In the genomic region with DNA sequence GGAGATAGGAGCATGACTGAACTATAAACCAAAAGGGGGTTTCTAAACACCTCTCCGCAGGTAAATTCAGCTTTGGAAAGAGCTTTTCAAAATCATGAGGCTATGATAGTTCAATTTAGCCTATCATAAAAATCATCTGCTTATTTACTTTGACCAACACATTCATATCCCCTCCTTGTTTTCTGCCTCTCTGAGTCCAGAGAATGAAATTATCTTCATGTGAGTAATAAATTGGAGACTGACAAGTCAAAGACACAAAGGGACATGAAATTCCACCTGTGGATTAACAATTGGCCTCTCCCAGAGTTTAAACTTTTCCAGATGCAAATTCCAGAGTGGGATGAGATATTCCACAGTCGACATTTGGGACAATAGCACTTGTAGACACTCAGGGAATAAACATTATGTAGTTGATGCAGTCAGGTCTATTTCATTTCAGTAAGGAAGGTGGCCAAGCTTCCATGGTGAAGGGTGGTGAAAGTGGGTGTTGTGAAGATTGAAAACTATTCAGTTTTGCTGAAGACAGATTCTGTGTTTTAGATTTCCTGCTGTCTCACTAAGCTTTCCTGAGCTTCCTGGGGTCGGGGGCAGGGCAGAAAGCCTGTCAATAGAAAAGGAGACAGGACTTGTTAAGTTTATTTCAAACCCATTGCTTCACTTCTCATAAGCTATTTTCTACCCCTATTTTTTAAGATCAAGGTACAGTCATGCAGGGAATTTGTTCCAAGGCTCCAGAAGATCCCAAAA, we compare ENCODE assay signal across 10 cellular contexts.
A peak's percentile ranks its signal among the peaks of the same experiment; 100 is the strongest.
DNase-seq lines count a peak whose midpoint lies in the region; ATAC-seq, FAIRE-seq and TF ChIP-seq lines count a peak whose summit lies in the region.
"Had no signal": no experiment of that assay in that cellular context is flagged by ENCODE, and none has a peak within 500 bp of the region (broad histone marks: within the 10 kb centered on the region; RNA-seq: fewer than 3 reads in every experiment).

No MANE protein-coding gene starts in this region.

- H4K20me1 ChIP-seq in PC-9 (ENCODE audit: insufficient read depth) = no peaks in the 10 kb centered on the region

- H3K27me3 Mint-ChIP-seq in CD8-positive, alpha-beta memory T cell = no peaks in the 10 kb centered on the region
- H3K27me3 Mint-ChIP-seq in chondrocyte (ENCODE audit: low read depth) = no peaks in the 10 kb centered on the region

- peaks cover 93 to 99% (median 97%) of the 10 kb centered on the region in 3 donors for H3K4me1 Mint-ChIP-seq in CD8-positive, alpha-beta memory T cell
- peaks cover 91% of the 10 kb centered on the region for H3K4me1 Mint-ChIP-seq in chondrocyte (ENCODE audit: low read depth)

- WGBS in prostate gland = 61% methylated on average over 3 of the region's 3 CpGs

- TF ChIP-seq POLR2A in prostate gland (IDR thresholded peaks at IDR 0.05) = no peak

- H3K27ac Mint-ChIP-seq in CD8-positive, alpha-beta memory T cell = peak overlapping the region; percentile 91 to 100 (median 95)
- peak overlapping the region; percentile 70 for H3K27ac Mint-ChIP-seq in chondrocyte (ENCODE audit: unreplicated experiment)

- H3F3A ChIP-seq in PC-9 (ENCODE audit: insufficient read depth, low read depth) = peaks cover 65% of the 10 kb centered on the region

- ATAC-seq in GM21576 (IDR thresholded peaks at IDR 0.05; ENCODE audit: unreplicated experiment) = no peak

- intact Hi-C loops in PC-9 (cut with micrococcal nuclease; ENCODE audit: unreplicated experiment) (loop anchor here (2.0 to 10.0 kb wide), 5 partner anchors 26 to 190 kb away; a partner anchor contains a TSS), prostate gland (cut with DNase I) (no loop called here), head of caudate nucleus (cut with DNase I) (no loop called here)

- POLR2A ChIA-PET in CD8-positive, alpha-beta memory T cell (lab: Charles Lee) = interaction anchor here (0.6 to 4.0 kb wide), 6 partner anchors 13 to 126 kb away, joined by 3 to 46 read pairs (median 4); no protein-coding TSS in a partner anchor
- POLR2A ChIA-PET in PC-9 (lab: Charles Lee; ENCODE audit: unreplicated experiment) = interaction anchor here (0.6 kb wide), 1 partner anchor 215 kb away, joined by 4 read pairs; no protein-coding TSS in a partner anchor

- H3K4me1 ChIP-seq in CD8-positive, alpha-beta memory T cell (ENCODE audit: insufficient read depth, low read length) = peaks cover 79% of the 10 kb centered on the region
- H3K4me1 ChIP-seq in PC-9 (replicated peaks; ENCODE audit: insufficient read depth) (peaks cover 82% of the 10 kb centered on the region), prostate gland (replicated peaks) (peaks cover 6% of the 10 kb centered on the region)

- peak overlapping the region; percentile 79 for H3K4me2 ChIP-seq in PC-9

- FAIRE-seq in frontal cortex (lab: Jason Lieb, UNC) = no peak

- peak overlapping the region; percentile 51 for H3K27ac ChIP-seq in CD8-positive, alpha-beta memory T cell (ENCODE audit: low read depth, low read length)
- H3K27ac ChIP-seq in PC-9 (peak overlapping the region; percentile 94), prostate gland (peak overlapping the region; percentile 34 to 56)

- BruUV-seq in PC-9 (replicated peaks; lab: Mats Ljungman, UMichigan) = no TSS peak

- H3K27me3 ChIP-seq in CD8-positive, alpha-beta memory T cell (ENCODE audit: insufficient read depth, low read length, poor library complexity, severe bottlenecking) = no peaks in the 10 kb centered on the region
- no peaks in the 10 kb centered on the region for H3K27me3 ChIP-seq in PC-9 (ENCODE audit: insufficient read depth, low read depth)
- H3K27me3 ChIP-seq in prostate gland (replicated peaks; ENCODE audit: insufficient read depth) = no peaks in the 10 kb centered on the region

- no peak for DNase-seq in CD8-positive, alpha-beta memory T cell
- peak in 1 of 2 experiments; percentile 78 for DNase-seq in PC-9
- no peak for DNase-seq in chondrocyte (ENCODE audit: low spot score)
- no peak for DNase-seq in prostate gland (ENCODE audit: low spot score)
- DNase-seq in frontal cortex (ENCODE audit: low spot score in 2 of 2) = no peak
- DNase-seq in head of caudate nucleus = no peak
- DNase-seq in anterior cingulate cortex (lab: John Stamatoyannopoulos, UW) = no peak
- DNase-seq: DND-41 had no signal

- H3K9me3 ChIP-seq in CD8-positive, alpha-beta memory T cell (ENCODE audit: low read length) = no peaks in the 10 kb centered on the region
- H3K9me3 ChIP-seq in PC-9 (ENCODE audit: insufficient read depth, low read depth) (peaks cover 2% of the 10 kb centered on the region; the same call in 1 of the 2 replicates), prostate gland (no peaks in the 10 kb centered on the region)
- H3K9me3 ChIP-seq: mucosa of descending colon had no signal

- H3K36me3 ChIP-seq in CD8-positive, alpha-beta memory T cell (ENCODE audit: insufficient read depth, low read length) = no peaks in the 10 kb centered on the region
- H3K36me3 ChIP-seq in PC-9 (ENCODE audit: low read depth) (no peaks in the 10 kb centered on the region), prostate gland (no peaks in the 10 kb centered on the region)

- TF ChIP-seq CTCF in PC-9 (conservative IDR thresholded peaks at IDR 0.05) (no peak), chondrocyte (IDR thresholded peaks at IDR 0.05) (no peak), prostate gland (IDR thresholded peaks at IDR 0.05) (no peak)

- no peaks in the 10 kb centered on the region for H3K9me3 Mint-ChIP-seq in CD8-positive, alpha-beta memory T cell
- H3K9me3 Mint-ChIP-seq in chondrocyte (ENCODE audit: low read depth) = no peaks in the 10 kb centered on the region

- no peaks in the 10 kb centered on the region for H3K36me3 Mint-ChIP-seq in CD8-positive, alpha-beta memory T cell
- no peaks in the 10 kb centered on the region for H3K36me3 Mint-ChIP-seq in chondrocyte (ENCODE audit: low read depth)

- CTCF ChIA-PET in CD8-positive, alpha-beta memory T cell (lab: Charles Lee) = interaction anchor here (0.9 to 3.5 kb wide), 8 partner anchors 13 to 175 kb away, joined by 3 to 21 read pairs (median 6); no protein-coding TSS in a partner anchor
- CTCF ChIA-PET in PC-9 (lab: Charles Lee) = interaction anchor here (0.6 to 1.2 kb wide), 2 partner anchors 86 to 172 kb away, joined by 3 to 9 read pairs; no protein-coding TSS in a partner anchor

- peak overlapping the region; percentile 56 for H2AFZ ChIP-seq in PC-9

- peak overlapping the region; percentile 10 for H3K4me3 ChIP-seq in CD8-positive, alpha-beta memory T cell (ENCODE audit: low read length)
- peak overlapping the region; percentile 12; the same call in 1 of the 2 replicates for H3K4me3 ChIP-seq in PC-9
- H3K4me3 ChIP-seq in prostate gland = no peak overlapping the region
- H3K4me3 ChIP-seq: mucosa of descending colon had no signal

- H3K9me2 ChIP-seq in PC-9 (ENCODE audit: insufficient read depth) = no peaks in the 10 kb centered on the region

- peak overlapping the region; percentile 24 to 91 (median 79) for H3K4me3 Mint-ChIP-seq in CD8-positive, alpha-beta memory T cell
- no peak overlapping the region for H3K4me3 Mint-ChIP-seq in chondrocyte (ENCODE audit: unreplicated experiment)

- H3K79me2 ChIP-seq in PC-9 (ENCODE audit: low read depth) = no peaks in the 10 kb centered on the region

Comparison
In these comparisons a context has a peak if more than half of its experiments do, and no peak if none do; other contexts are left out.
1. H3K4me3 ChIP-seq: peak in CD8-positive, alpha-beta memory T cell (single experiment) and PC-9 (single experiment); none in prostate gland (0 of 2).
2. Peak in every context shown above with its lines, with median percentiles within 50 percentile points of each other: H3K27ac ChIP-seq.